Comparison of ENCODE assay signal across 1 cellular context in the genomic region with DNA sequence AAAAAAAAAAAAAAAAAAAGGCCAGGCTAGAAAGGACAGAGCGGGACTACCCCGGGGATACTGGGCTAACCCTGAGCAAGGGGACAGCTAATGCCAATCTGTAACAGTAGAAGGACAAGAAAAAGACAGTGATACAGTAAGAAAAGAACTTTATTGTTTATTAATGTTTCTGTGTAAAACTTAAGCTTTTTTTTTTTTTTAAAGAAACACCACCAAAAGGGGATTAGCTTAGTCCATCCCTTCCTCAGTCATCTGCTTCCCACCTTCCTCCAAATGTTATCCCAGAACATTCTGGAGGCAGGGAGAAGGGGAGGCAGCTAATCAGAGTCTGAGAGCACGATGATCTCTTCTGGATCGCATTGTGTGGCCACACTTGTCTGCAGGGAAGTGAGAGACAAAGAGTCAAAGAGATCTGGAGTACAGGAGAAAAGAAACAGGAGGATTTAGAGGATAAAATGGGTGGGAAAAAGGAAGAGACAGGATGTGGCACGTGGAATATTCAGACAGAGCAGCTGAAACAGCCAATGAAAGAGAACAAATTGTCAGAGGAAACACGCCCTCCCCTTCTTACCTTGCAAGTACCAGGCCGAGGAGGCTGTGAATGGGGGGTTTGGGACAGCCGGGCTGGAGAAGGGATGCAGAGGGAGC.
TF ChIP-seq lines count a peak whose summit lies in the region.

No MANE protein-coding gene starts in this region.

TF ChIP-seq in endothelial cell of umbilical vein, 7 proteins besides CTCF, POLR2A, EP300 and RAD21:
- TF ChIP-seq MYC (IDR thresholded peaks at IDR 0.05; ENCODE audit: low read depth, low read length): no peak
- TF ChIP-seq MAX (IDR thresholded peaks at IDR 0.05; ENCODE audit: insufficient read depth, insufficient read length): no peak
- no peak for TF ChIP-seq POLR2AphosphoS5 (IDR thresholded peaks at IDR 0.05; ENCODE audit: insufficient read depth, low read depth, low read length)
- TF ChIP-seq JUN (IDR thresholded peaks at IDR 0.05; ENCODE audit: borderline replicate concordance, insufficient read depth, insufficient read length, low read depth): no peak
- no peak for TF ChIP-seq FOS (IDR thresholded peaks at IDR 0.05; ENCODE audit: borderline replicate concordance, insufficient read depth, low read length)
- TF ChIP-seq EZH2 (IDR thresholded peaks at IDR 0.05; ENCODE audit: borderline replicate concordance, low read depth, low read length, severe bottlenecking): no peak
- no peak for TF ChIP-seq GATA2 (IDR thresholded peaks at IDR 0.05; ENCODE audit: insufficient read depth, insufficient read length, low read depth, low read length)
